ENCODE assay signal across 8 cellular contexts in genomic region chr3:168249539-168250414, GRCh38.
DNase-seq lines count a peak whose midpoint lies in the region; TF ChIP-seq lines count a peak whose summit lies in the region.

No MANE protein-coding gene starts in this region.

- no peak overlapping the region for H3K27ac Mint-ChIP-seq in activated naive CD4-positive, alpha-beta T cell treated with anti-CD3 and anti-CD28 coated beads for 36 hours
- H3K27ac Mint-ChIP-seq in chondrocyte (ENCODE audit: unreplicated experiment): no peak overlapping the region

- peaks cover 38% of the 10 kb centered on the region for H3K27me3 Mint-ChIP-seq in activated naive CD4-positive, alpha-beta T cell treated with anti-CD3 and anti-CD28 coated beads for 36 hours (ENCODE audit: low read depth)
- H3K27me3 Mint-ChIP-seq in chondrocyte (ENCODE audit: low read depth): peaks cover 6% of the 10 kb centered on the region

- DNase-seq in activated naive CD4-positive, alpha-beta T cell treated with anti-CD3 and anti-CD28 coated beads for 36 hours: peak; percentile 11
- DNase-seq in activated naive CD4-positive, alpha-beta T cell (lab: John Stamatoyannopoulos, UW): no peak
- peak; percentile 80 for DNase-seq in H4 (ENCODE audit: low spot score)
- peak; percentile 56 for DNase-seq in KG1 (lab: John Stamatoyannopoulos, UW)
- peak; percentile 54 to 80 for DNase-seq in SHP77 (lab: John Stamatoyannopoulos, UW)
- DNase-seq in chondrocyte (ENCODE audit: low spot score): peak; percentile 95
- peak; percentile 80 for DNase-seq in kidney glomerular epithelial cell (lab: John Stamatoyannopoulos, UW)
- DNase-seq in stimulated activated CD8-positive, alpha-beta memory T cell treated with anti-CD3 and anti-CD28 coated beads, Interleukin-15, amount 100 ng/mL, for 48 hours (ENCODE audit: low read depth in 2 of 2): peak; percentile 8 to 12

- H3K36me3 Mint-ChIP-seq in activated naive CD4-positive, alpha-beta T cell treated with anti-CD3 and anti-CD28 coated beads for 36 hours (ENCODE audit: low read depth): no peaks in the 10 kb centered on the region
- no peaks in the 10 kb centered on the region for H3K36me3 Mint-ChIP-seq in chondrocyte (ENCODE audit: low read depth)

- intact Hi-C loops in activated naive CD4-positive, alpha-beta T cell treated with anti-CD3 and anti-CD28 coated beads for 36 hours (cut with micrococcal nuclease): no loop called here

- H3K9me3 Mint-ChIP-seq in activated naive CD4-positive, alpha-beta T cell treated with anti-CD3 and anti-CD28 coated beads for 36 hours: peaks cover 2% of the 10 kb centered on the region
- H3K9me3 Mint-ChIP-seq in chondrocyte (ENCODE audit: low read depth): no peaks in the 10 kb centered on the region

- TF ChIP-seq CTCF in chondrocyte (IDR thresholded peaks at IDR 0.05): peak; percentile 79

- H3K4me1 Mint-ChIP-seq in activated naive CD4-positive, alpha-beta T cell treated with anti-CD3 and anti-CD28 coated beads for 36 hours (ENCODE audit: low read depth): peaks cover 8% of the 10 kb centered on the region
- peaks cover 19% of the 10 kb centered on the region for H3K4me1 Mint-ChIP-seq in chondrocyte (ENCODE audit: low read depth)

- H3K4me3 Mint-ChIP-seq in activated naive CD4-positive, alpha-beta T cell treated with anti-CD3 and anti-CD28 coated beads for 36 hours: peak overlapping the region; percentile 37
- H3K4me3 Mint-ChIP-seq in chondrocyte (ENCODE audit: unreplicated experiment): peak overlapping the region; percentile 93

- CTCF ChIA-PET in activated naive CD4-positive, alpha-beta T cell treated with anti-CD3 and anti-CD28 coated beads for 36 hours (lab: Charles Lee): interaction anchor here (0.7 kb wide), 1 partner anchor 191 kb away, joined by 3 read pairs; no protein-coding TSS in a partner anchor

Comparison
In these comparisons a context has a peak if more than half of its experiments do, and no peak if none do; other contexts are left out.
1. DNase-seq: peak in activated naive CD4-positive, alpha-beta T cell treated with anti-CD3 and anti-CD28 coated beads for 36 hours (single experiment), H4 (single experiment), KG1 (single experiment), SHP77 (2 of 2), chondrocyte (single experiment), kidney glomerular epithelial cell (single experiment) and stimulated activated CD8-positive, alpha-beta memory T cell treated with anti-CD3 and anti-CD28 coated beads, Interleukin-15, amount 100 ng/mL, for 48 hours (2 of 2); none in activated naive CD4-positive, alpha-beta T cell (0 of 4).